In the genomic region with DNA sequence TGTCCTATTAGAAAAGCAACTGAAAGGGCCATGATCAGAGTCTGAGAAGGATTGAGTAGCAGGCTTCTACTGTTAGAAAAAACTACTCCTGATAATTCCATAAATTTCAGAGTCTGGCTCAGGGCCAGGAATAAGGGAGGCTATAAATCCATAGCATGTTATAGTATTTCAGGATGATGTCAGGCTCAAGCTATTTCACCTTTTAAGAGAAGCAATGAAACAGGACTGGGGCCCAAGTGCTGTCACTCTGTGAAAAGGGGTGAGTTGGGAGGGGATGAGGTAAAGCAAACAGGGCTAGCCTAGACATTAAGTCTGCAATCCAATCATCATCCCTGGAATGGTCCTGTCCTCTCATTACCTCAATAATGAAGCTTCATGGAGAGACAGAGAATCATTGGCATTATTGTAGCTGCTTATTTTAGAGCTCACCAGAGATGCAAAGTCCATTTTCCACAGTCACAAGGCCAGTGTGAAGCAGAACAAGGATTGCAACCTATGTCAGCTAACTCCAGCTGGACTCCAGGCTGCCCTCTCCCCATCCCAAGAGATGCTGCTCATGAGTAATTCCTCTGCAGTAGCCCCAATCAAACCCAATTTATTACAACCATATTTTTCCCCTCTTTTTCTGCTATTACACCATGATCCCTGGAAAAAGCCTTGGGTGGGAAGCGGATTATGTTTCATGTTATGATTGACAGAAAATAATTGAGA, we compare ENCODE assay signal across 27 cellular contexts. TPM values are rescaled to one million over a fixed set of nuclear protein-coding genes. Genes with fewer than 3 reads are reported as not detected.
DNase-seq lines count a peak whose midpoint lies in the region; ATAC-seq and TF ChIP-seq lines count a peak whose summit lies in the region.
"Had no signal": no experiment of that assay in that cellular context is flagged by ENCODE, and none has a peak within 500 bp of the region (broad histone marks: within the 10 kb centered on the region; RNA-seq: fewer than 3 reads in every experiment).

No MANE protein-coding gene starts in this region.

- no peaks in the 10 kb centered on the region for H3K9me2 ChIP-seq in PC-3 (replicated peaks; ENCODE audit: low read length)

- no peak overlapping the region for H3K4me3 ChIP-seq in PC-3 (ENCODE audit: low read length)
- H3K4me3 ChIP-seq in osteoblast (ENCODE audit: insufficient read depth, low read length): no peak overlapping the region
- H3K4me3 ChIP-seq: lower lobe of right lung, mucosa of descending colon, ovary had no signal

- H3K36me3 ChIP-seq in PC-3 (ENCODE audit: low read depth, low read length) (no peaks in the 10 kb centered on the region), osteoblast (ENCODE audit: insufficient read depth, low read length) (peaks cover 25% of the 10 kb centered on the region)
- H3K36me3 ChIP-seq: lower lobe of right lung, ovary had no signal

- intact Hi-C loops in PC-3 (cut with micrococcal nuclease): no loop called here

- H2AFZ ChIP-seq in PC-3 (ENCODE audit: low read length) (no peak overlapping the region), osteoblast (ENCODE audit: low read length) (no peak overlapping the region)

- TF ChIP-seq CTCF in PC-3 (conservative IDR thresholded peaks at IDR 0.05; ENCODE audit: low read depth, low read length) (no peak), osteoblast (IDR thresholded peaks at IDR 0.05; ENCODE audit: extremely low read depth, low read depth, low read length) (no peak)

- peaks cover 13% of the 10 kb centered on the region for H3K4me1 ChIP-seq in PC-3 (ENCODE audit: insufficient read depth, low read length)
- H3K4me1 ChIP-seq in osteoblast (ENCODE audit: insufficient read depth, low read length): peaks cover 20% of the 10 kb centered on the region
- H3K4me1 ChIP-seq: lower lobe of right lung had no signal

- no peak for ATAC-seq in PC-3
- ATAC-seq in HG02840 (IDR thresholded peaks at IDR 0.05; ENCODE audit: low FRiP score, unreplicated experiment): no peak
- no peak for ATAC-seq in HG02623 (IDR thresholded peaks at IDR 0.05; ENCODE audit: unreplicated experiment)
- ATAC-seq: activated CD4-positive, CD25-positive, alpha-beta regulatory T cell treated with anti-CD3 and anti-CD28 coated beads, Interleukin-2, amount 50 U/mL, for 24 hours; activated T-cell treated with anti-CD3 and anti-CD28 coated beads, Interleukin-2, amount 50 U/mL, for 72 hours; HCT116; lower lobe of right lung; mucosa of descending colon; natural killer cell treated with Interleukin-12 subunit alpha and Interleukin-12 subunit beta and Interleukin-15 and Interleukin-18, amount 100 ng/mL, for 72 hours; stimulated activated effector memory CD8-positive, alpha-beta T cell treated with anti-CD3 and anti-CD28 coated beads, Interleukin-12 subunit alpha, Interleukin-12 subunit beta, amount 100 ng/mL, for 72 hours had no signal

- POLR2A ChIA-PET in PC-3 (lab: Charles Lee; ENCODE audit: unreplicated experiment): no interaction called here

- no peak overlapping the region for H3K9ac ChIP-seq in PC-3 (ENCODE audit: low read length)

- no peaks in the 10 kb centered on the region for H3F3A ChIP-seq in PC-3 (ENCODE audit: low read length, unreplicated experiment)

- DNase-seq in ELR (ENCODE audit: low read depth) (peak; percentile 12), PC-3 (peak; percentile 48), dedifferentiated amniotic fluid mesenchymal stem cell (ENCODE audit: extremely low spot score) (peak; percentile 27), osteoblast (ENCODE audit: insufficient read length, low spot score, missing footprints) (no peak)
- no peak for DNase-seq in activated effector memory CD4-positive, alpha-beta T cell treated with Interleukin-2 at 50 U/mL for 16 hours
- DNase-seq: activated CD4-positive, alpha-beta T cell treated with anti-CD3 and anti-CD28 coated beads, Interleukin-2, amount 50 U/mL, for 48 hours; activated naive CD4-positive, alpha-beta T cell; activated T-cell treated with anti-CD3 and anti-CD28 coated beads, Interleukin-2, amount 50 U/mL, for 72 hours; C1 segment of cervical spinal cord; COR-L47; DMS79; glutamatergic neuron; Kasumi-1; lower lobe of right lung; mucosa of descending colon; NCI-H1436; NCI-H2081; NCI-H446; NCI-H774; ovary; T-helper 2 cell had no signal

- CTCF ChIA-PET in PC-3 (lab: Charles Lee): no interaction called here

- no TSS peak for BruUV-seq in PC-3 (replicated peaks; lab: Mats Ljungman, UMichigan)

- H4K20me1 ChIP-seq in PC-3 (ENCODE audit: low read length) (no peaks in the 10 kb centered on the region), osteoblast (ENCODE audit: insufficient read depth, low read length) (no peaks in the 10 kb centered on the region)

- H3K27me3 ChIP-seq in PC-3 (ENCODE audit: low read length) (no peaks in the 10 kb centered on the region), osteoblast (ENCODE audit: insufficient read depth, low read length) (no peaks in the 10 kb centered on the region)
- H3K27me3 ChIP-seq: ovary had no signal

- H3K9me3 ChIP-seq in PC-3 (ENCODE audit: low read length) (no peaks in the 10 kb centered on the region), osteoblast (ENCODE audit: low read depth, low read length) (no peaks in the 10 kb centered on the region)
- H3K9me3 ChIP-seq: lower lobe of right lung, mucosa of descending colon, ovary had no signal

- H3K4me2 ChIP-seq in PC-3 (ENCODE audit: low read length) (no peak overlapping the region), osteoblast (ENCODE audit: insufficient read depth, low read length) (no peak overlapping the region)

- no peaks in the 10 kb centered on the region for H3K79me2 ChIP-seq in PC-3 (ENCODE audit: low read length)
- no peaks in the 10 kb centered on the region for H3K79me2 ChIP-seq in osteoblast (ENCODE audit: insufficient read depth, low read length)

- H3K27ac ChIP-seq in PC-3 (ENCODE audit: low read length): peak overlapping the region; percentile 16; the same call in 1 of the 2 replicates
- H3K27ac ChIP-seq in osteoblast (ENCODE audit: low read depth, low read length): peak overlapping the region; percentile 84
- H3K27ac ChIP-seq: lower lobe of right lung, ovary had no signal

RNA-seq across cellular contexts. Expression of gene PAPPA, which starts 56.0 kb away (rescaled TPM):
- total RNA-seq in PC-3 (2014; rRNA removed): not detected in 2 replicates
- 56.5 and 86.9 TPM in 2 replicates for total RNA-seq in osteoblast
- total RNA-seq: activated T-cell treated with anti-CD3 and anti-CD28 coated beads, Interleukin-2, amount 50 U/mL, for 72 hours; natural killer cell treated with Interleukin-12 subunit alpha and Interleukin-12 subunit beta and Interleukin-15 and Interleukin-18, amount 100 ng/mL, for 72 hours had no signal

Comparison
In these comparisons a context has a peak if more than half of its experiments do, and no peak if none do; other contexts are left out.
1. DNase-seq: peak in ELR (single experiment), PC-3 (single experiment) and dedifferentiated amniotic fluid mesenchymal stem cell (single experiment); none in osteoblast (single experiment) and activated effector memory CD4-positive, alpha-beta T cell treated with Interleukin-2 at 50 U/mL for 16 hours (single experiment).
2. RNA of gene PAPPA, which starts 56.0 kb away (total RNA-seq): 56.5 to 86.9 TPM in osteoblast; not detected in PC-3; every median in the first group is over 10 times any median in the second.